ENCODE assay signal across 1 cellular context in the genomic region with DNA sequence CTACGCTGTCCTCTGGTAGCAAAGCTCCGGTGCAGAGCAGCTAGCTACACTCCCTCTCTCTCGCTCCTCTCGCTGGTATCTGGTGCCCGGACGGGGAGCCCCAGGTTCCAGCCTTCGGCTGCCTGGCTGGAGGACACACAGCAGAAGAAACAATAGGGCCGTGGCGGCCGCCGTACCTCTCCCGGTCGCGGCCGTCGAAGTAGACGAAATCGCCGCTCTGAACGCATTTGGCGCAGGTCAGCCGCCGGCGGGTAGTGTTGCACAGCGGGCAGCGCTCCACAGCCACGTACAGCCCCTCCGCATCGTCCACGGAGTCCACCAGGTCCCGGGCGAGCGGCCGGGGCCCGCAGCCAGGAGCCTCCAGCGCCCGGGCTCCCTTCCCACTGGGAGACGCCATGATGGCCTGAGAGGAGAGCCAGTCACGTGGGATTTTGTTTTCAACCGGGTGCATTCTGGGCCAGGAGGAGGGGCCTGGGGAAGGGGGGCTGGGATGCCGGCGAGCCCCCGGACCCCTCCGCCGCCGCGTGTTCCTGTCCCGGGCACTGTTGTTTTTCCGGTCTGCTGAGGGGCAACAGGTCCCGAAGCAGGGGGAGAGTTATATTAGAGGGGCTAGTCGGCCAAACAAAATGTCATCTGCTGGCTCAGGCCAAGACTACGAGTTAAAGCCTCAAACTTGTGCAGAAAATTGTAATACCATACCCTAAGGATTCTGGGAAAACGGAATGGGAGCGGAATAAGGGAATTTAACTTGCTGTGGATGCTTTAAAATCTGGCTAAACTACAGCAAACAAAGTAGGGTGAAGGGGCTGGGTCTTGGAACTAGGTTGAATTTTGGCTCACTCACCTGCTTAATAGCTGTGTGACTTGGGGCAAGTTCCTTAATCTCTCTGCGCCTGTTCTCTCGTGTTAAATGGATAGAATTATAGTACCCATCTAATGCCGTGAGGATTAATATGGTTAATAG.
TF ChIP-seq lines count a peak whose summit lies in the region.

A gene with protein sequence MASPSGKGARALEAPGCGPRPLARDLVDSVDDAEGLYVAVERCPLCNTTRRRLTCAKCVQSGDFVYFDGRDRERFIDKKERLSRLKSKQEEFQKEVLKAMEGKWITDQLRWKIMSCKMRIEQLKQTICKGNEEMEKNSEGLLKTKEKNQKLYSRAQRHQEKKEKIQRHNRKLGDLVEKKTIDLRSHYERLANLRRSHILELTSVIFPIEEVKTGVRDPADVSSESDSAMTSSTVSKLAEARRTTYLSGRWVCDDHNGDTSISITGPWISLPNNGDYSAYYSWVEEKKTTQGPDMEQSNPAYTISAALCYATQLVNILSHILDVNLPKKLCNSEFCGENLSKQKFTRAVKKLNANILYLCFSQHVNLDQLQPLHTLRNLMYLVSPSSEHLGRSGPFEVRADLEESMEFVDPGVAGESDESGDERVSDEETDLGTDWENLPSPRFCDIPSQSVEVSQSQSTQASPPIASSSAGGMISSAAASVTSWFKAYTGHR (minus strand): TSS at position 405 of the 964 bp plus-strand sequence. CDS start 8 bp downstream, at position 397.

TF ChIP-seq in H1, 55 proteins besides CTCF, POLR2A, EP300 and RAD21:
- TF ChIP-seq JUN (IDR thresholded peaks at IDR 0.05; ENCODE audit: low read depth, low read length) (no peak), TAF1 (IDR thresholded peaks at IDR 0.05; ENCODE audit: low read depth, low read length) (peak; percentile 93), POLR2AphosphoS5 (IDR thresholded peaks at IDR 0.05; ENCODE audit: low read depth, low read length) (peak; percentile 93), CHD1 (IDR thresholded peaks at IDR 0.05; ENCODE audit: low read depth, low read length) (no peak), TAF7 (optimal IDR thresholded peaks at IDR 0.05; ENCODE audit: borderline replicate concordance, low read depth, low read length) (peak; percentile 93), KDM5A (IDR thresholded peaks at IDR 0.05; ENCODE audit: low read length) (peak; percentile 99), POU5F1 (IDR thresholded peaks at IDR 0.05; ENCODE audit: low read depth, low read length) (no peak), CHD7 (IDR thresholded peaks at IDR 0.05; ENCODE audit: insufficient replicate concordance, low read length) (no peak), CHD2 (IDR thresholded peaks at IDR 0.05; ENCODE audit: low read length) (peak; percentile 38; the same call in 1 of the 2 replicates), CREB1 (IDR thresholded peaks at IDR 0.05) (no peak), BACH1 (IDR thresholded peaks at IDR 0.05; ENCODE audit: low read length) (no peak), GABPA (IDR thresholded peaks at IDR 0.05; ENCODE audit: borderline replicate concordance, insufficient read depth, low read length) (no peak), TCF12 (IDR thresholded peaks at IDR 0.05; ENCODE audit: low read depth, low read length) (0 out of 2 replicates have a peak, but pooled peaks have one; percentile 45), EZH2 (IDR thresholded peaks at IDR 0.05; ENCODE audit: low read depth, low read length, severe bottlenecking) (no peak), HDAC2 (IDR thresholded peaks at IDR 0.05; ENCODE audit: borderline replicate concordance in 1 of 2, low read depth in 2 of 2, low read length in 2 of 2) (peak in 1 of 2 experiments; percentile 99; a peak in 2 of 4 replicates), SIRT6 (IDR thresholded peaks at IDR 0.05; ENCODE audit: low read length) (no peak), JUND (IDR thresholded peaks at IDR 0.05; ENCODE audit: low read length) (no peak), YY1 (IDR thresholded peaks at IDR 0.05; ENCODE audit: low read depth, low read length) (peak; percentile 99), MAFK (IDR thresholded peaks at IDR 0.05; ENCODE audit: low read depth, low read length) (no peak), SRF (IDR thresholded peaks at IDR 0.05; ENCODE audit: low read depth, low read length) (no peak), SIX5 (IDR thresholded peaks at IDR 0.05; ENCODE audit: low read depth, low read length) (peak; percentile 20; the same call in 1 of the 2 replicates), EGR1 (IDR thresholded peaks at IDR 0.05; ENCODE audit: borderline replicate concordance, low read depth, low read length) (no peak), KDM4A (IDR thresholded peaks at IDR 0.05; ENCODE audit: low read depth, low read length, severe bottlenecking) (no peak), ASH2L (IDR thresholded peaks at IDR 0.05; ENCODE audit: low read length) (peak; percentile 86), SIN3A (conservative IDR thresholded peaks at IDR 0.05 in 1 of 2, IDR thresholded peaks at IDR 0.05 in 1 of 2; ENCODE audit: low read depth in 1 of 2, low read length in 2 of 2) (peak in 1 of 2 experiments; percentile 82; a peak in 2 of 4 replicates), GTF2F1 (IDR thresholded peaks at IDR 0.05; ENCODE audit: borderline replicate concordance, low read depth, low read length) (no peak), CTBP2 (IDR thresholded peaks at IDR 0.05; ENCODE audit: borderline replicate concordance, insufficient read depth, insufficient read length, low read length) (no peak), MAX (IDR thresholded peaks at IDR 0.05) (peak; percentile 88), SP1 (IDR thresholded peaks at IDR 0.05; ENCODE audit: low read depth, low read length) (peak; percentile 62), RBBP5 (IDR thresholded peaks at IDR 0.05; ENCODE audit: borderline replicate concordance, low read depth, low read length) (peak; percentile 84; the same call in 1 of the 2 replicates), TBP (IDR thresholded peaks at IDR 0.05; ENCODE audit: low read depth, low read length) (peak; percentile 83), CEBPB (IDR thresholded peaks at IDR 0.05; ENCODE audit: low read depth, low read length) (no peak), TEAD4 (IDR thresholded peaks at IDR 0.05; ENCODE audit: low read depth, low read length) (0 out of 2 replicates have a peak, but pooled peaks have one; percentile 23), PHF8 (conservative IDR thresholded peaks at IDR 0.05; ENCODE audit: low read depth, low read length) (peak; percentile 98), SP4 (IDR thresholded peaks at IDR 0.05; ENCODE audit: low read length) (peak; percentile 87), RFX5 (IDR thresholded peaks at IDR 0.05; ENCODE audit: borderline replicate concordance, low read depth, low read length) (no peak), NANOG (IDR thresholded peaks at IDR 0.05; ENCODE audit: insufficient read depth, low read depth, low read length, poor library complexity, severe bottlenecking) (no peak), FOSL1 (IDR thresholded peaks at IDR 0.05; ENCODE audit: insufficient read depth, low read depth, low read length) (no peak), CBX8 (IDR thresholded peaks at IDR 0.05; ENCODE audit: borderline replicate concordance, low read depth, low read length) (no peak)
- TF ChIP-seq, protein P1, sequence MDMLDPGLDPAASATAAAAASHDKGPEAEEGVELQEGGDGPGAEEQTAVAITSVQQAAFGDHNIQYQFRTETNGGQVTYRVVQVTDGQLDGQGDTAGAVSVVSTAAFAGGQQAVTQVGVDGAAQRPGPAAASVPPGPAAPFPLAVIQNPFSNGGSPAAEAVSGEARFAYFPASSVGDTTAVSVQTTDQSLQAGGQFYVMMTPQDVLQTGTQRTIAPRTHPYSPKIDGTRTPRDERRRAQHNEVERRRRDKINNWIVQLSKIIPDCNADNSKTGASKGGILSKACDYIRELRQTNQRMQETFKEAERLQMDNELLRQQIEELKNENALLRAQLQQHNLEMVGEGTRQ (IDR thresholded peaks at IDR 0.05; ENCODE audit: low read length) = peak; percentile 89
- TF ChIP-seq, protein P2, sequence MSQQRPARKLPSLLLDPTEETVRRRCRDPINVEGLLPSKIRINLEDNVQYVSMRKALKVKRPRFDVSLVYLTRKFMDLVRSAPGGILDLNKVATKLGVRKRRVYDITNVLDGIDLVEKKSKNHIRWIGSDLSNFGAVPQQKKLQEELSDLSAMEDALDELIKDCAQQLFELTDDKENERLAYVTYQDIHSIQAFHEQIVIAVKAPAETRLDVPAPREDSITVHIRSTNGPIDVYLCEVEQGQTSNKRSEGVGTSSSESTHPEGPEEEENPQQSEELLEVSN (IDR thresholded peaks at IDR 0.05) = peak; percentile 84
- TF ChIP-seq, protein P3, sequence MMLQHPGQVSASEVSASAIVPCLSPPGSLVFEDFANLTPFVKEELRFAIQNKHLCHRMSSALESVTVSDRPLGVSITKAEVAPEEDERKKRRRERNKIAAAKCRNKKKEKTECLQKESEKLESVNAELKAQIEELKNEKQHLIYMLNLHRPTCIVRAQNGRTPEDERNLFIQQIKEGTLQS (IDR thresholded peaks at IDR 0.05; ENCODE audit: insufficient read depth, low read depth, low read length) = peak; percentile 70
TF ChIP-seq in H1: peak in this region for 21.
